22 cellular contexts compared by ENCODE assay signal in the genomic region with DNA sequence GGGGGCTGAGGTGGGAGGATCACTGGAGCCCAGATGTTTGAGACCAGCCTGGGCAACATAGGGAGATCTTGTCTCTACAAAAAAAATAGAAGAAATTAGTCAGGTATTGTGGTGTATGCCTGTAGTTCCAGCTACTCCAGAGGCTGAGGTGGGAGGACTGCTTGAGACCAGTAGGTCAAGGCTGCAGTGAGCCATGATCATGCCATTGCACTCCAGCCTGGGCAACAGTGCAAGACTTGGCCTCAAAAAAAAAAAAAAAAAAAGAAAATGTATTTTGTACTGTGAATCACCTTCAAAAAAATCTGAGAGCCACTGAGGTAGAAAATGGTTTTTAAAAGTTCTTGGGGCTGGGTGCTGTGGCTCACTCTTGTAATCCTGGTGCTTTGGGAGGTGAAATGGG.
"Had no signal": no experiment of that assay in that cellular context is flagged by ENCODE, and none has a peak within 500 bp of the region (broad histone marks: within the 10 kb centered on the region; RNA-seq: fewer than 3 reads in every experiment).

No MANE protein-coding gene starts in this region.

- H3K36me3 ChIP-seq: prostate gland, right lobe of liver, thoracic aorta had no signal

- H3K9me3 Mint-ChIP-seq: dendritic cell treated with granulocyte-macrophage colony-stimulating factor and Interleukin-4, amounts not matched to agents 40 ng/mL and 50 ng/mL, for 4 days; stimulated activated naive B cell treated with anti-CD40 and anti-IgM and Interleukin-4, amounts not matched to agents 10 μg/mL and 1 μg/mL and 100 μg/mL, for 72 hours; stimulated activated naive CD8-positive, alpha-beta T cell treated with anti-CD3 and anti-CD28 coated beads, Interleukin-15, amount 100 ng/mL, for 72 hours; type B pancreatic cell had no signal

- H3K4me3 Mint-ChIP-seq: dendritic cell treated with granulocyte-macrophage colony-stimulating factor and Interleukin-4, amounts not matched to agents 40 ng/mL and 50 ng/mL, for 4 days; naive B cell; nephron progenitor cell; stimulated activated naive B cell treated with anti-CD40 and anti-IgM and Interleukin-4, amounts not matched to agents 10 μg/mL and 1 μg/mL and 100 μg/mL, for 72 hours; stimulated activated naive CD8-positive, alpha-beta T cell treated with anti-CD3 and anti-CD28 coated beads, Interleukin-15, amount 100 ng/mL, for 72 hours; type B pancreatic cell had no signal

- H3K4me3 ChIP-seq: esophagus squamous epithelium, lung, prostate gland, right lobe of liver, thoracic aorta had no signal

- H3K27me3 ChIP-seq: esophagus squamous epithelium, foreskin keratinocyte, right lobe of liver had no signal

- H3K27ac ChIP-seq: esophagus squamous epithelium, foreskin keratinocyte, parathyroid adenoma, prostate gland, right lobe of liver, thoracic aorta had no signal

- ATAC-seq: foreskin keratinocyte; left colon; left ventricle myocardium superior; right lobe of liver; stimulated activated naive B cell treated with anti-CD40 and anti-IgM and Interleukin-4, amounts not matched to agents 10 μg/mL and 1 μg/mL and 100 μg/mL, for 72 hours; stimulated activated naive CD8-positive, alpha-beta T cell treated with anti-CD3 and anti-CD28 coated beads, Interleukin-15, amount 100 ng/mL, for 72 hours had no signal

- DNase-seq: esophagus squamous epithelium; foreskin keratinocyte; kidney; left colon; left ventricle myocardium superior; mesendoderm; naive B cell; nephron progenitor cell; retina; right lobe of liver; stimulated activated CD4-positive, alpha-beta T cell treated with anti-CD3 and anti-CD28 coated beads, Interleukin-4, amount 100 ng/mL, for 1 hour; stimulated activated CD8-positive, alpha-beta memory T cell treated with anti-CD3 and anti-CD28 coated beads, Interleukin-4, amount 100 ng/mL, for 48 hours; stimulated activated naive B cell treated with anti-CD40 and anti-IgM and Interleukin-4, amounts not matched to agents 10 μg/mL and 1 μg/mL and 100 μg/mL, for 72 hours; stimulated activated naive CD8-positive, alpha-beta T cell treated with anti-CD3 and anti-CD28 coated beads, Interleukin-15, amount 100 ng/mL, for 72 hours had no signal

- H3K4me1 ChIP-seq: prostate gland had no signal

- H3K27me3 Mint-ChIP-seq: dendritic cell treated with granulocyte-macrophage colony-stimulating factor and Interleukin-4, amounts not matched to agents 40 ng/mL and 50 ng/mL, for 4 days; naive B cell; stimulated activated naive B cell treated with anti-CD40 and anti-IgM and Interleukin-4, amounts not matched to agents 10 μg/mL and 1 μg/mL and 100 μg/mL, for 72 hours; stimulated activated naive CD8-positive, alpha-beta T cell treated with anti-CD3 and anti-CD28 coated beads, Interleukin-15, amount 100 ng/mL, for 72 hours; type B pancreatic cell had no signal

- H3K27ac Mint-ChIP-seq: dendritic cell treated with granulocyte-macrophage colony-stimulating factor and Interleukin-4, amounts not matched to agents 40 ng/mL and 50 ng/mL, for 4 days; nephron progenitor cell; type B pancreatic cell had no signal

- H3K9me3 ChIP-seq: esophagus squamous epithelium, prostate gland, right lobe of liver, thoracic aorta had no signal

- FAIRE-seq: colon, kidney, urothelium cell line had no signal
